In genomic region chr18:58161659-58162058, GRCh38 we compare ENCODE assay signal across 13 cellular contexts.
A peak's percentile ranks its signal among the peaks of the same experiment; 100 is the strongest.
DNase-seq lines count a peak whose midpoint lies in the region; ATAC-seq, FAIRE-seq and TF ChIP-seq lines count a peak whose summit lies in the region.
"Had no signal": no experiment of that assay in that cellular context is flagged by ENCODE, and none has a peak within 500 bp of the region (broad histone marks: within the 10 kb centered on the region; RNA-seq: fewer than 3 reads in every experiment).

No MANE protein-coding gene starts in this region.

- no peak for TF ChIP-seq RAD21 in HepG2 (CRISPR knock-in tag; IDR thresholded peaks at IDR 0.05)
- no peak for TF ChIP-seq RAD21 in SK-N-SH (IDR thresholded peaks at IDR 0.05; ENCODE audit: low read length)

- TF ChIP-seq POLR2A in HepG2 (IDR thresholded peaks at IDR 0.05; ENCODE audit: insufficient read depth in 1 of 2, low read depth in 2 of 2, low read length in 2 of 2) (no peak), right lobe of liver (IDR thresholded peaks at IDR 0.05) (no peak)

- no peak for TF ChIP-seq EP300 in HepG2 (IDR thresholded peaks at IDR 0.05; ENCODE audit: low read depth in 2 of 2, low read length in 2 of 2)
- no peak for TF ChIP-seq EP300 in HepG2 (CRISPR knock-in tag; IDR thresholded peaks at IDR 0.05; ENCODE audit: borderline replicate concordance)
- TF ChIP-seq EP300 in SK-N-SH (IDR thresholded peaks at IDR 0.05; ENCODE audit: borderline replicate concordance in 1 of 2, low read depth in 1 of 2, low read length in 1 of 2), result no peak

- ATAC-seq in HepG2, result no peak
- ATAC-seq in right lobe of liver, result no peak

- H2AFZ ChIP-seq in HepG2 (ENCODE audit: low read length), result no peak overlapping the region
- H2AFZ ChIP-seq in SK-N-SH (ENCODE audit: low read depth), result no peak overlapping the region

- H3K4me3 ChIP-seq in HepG2 (replicated peaks in 1 of 3; ENCODE audit: insufficient read depth in 1 of 3, low read depth in 2 of 3, low read length in 3 of 3) (no peak overlapping the region), right lobe of liver (no peak overlapping the region), SK-N-SH (ENCODE audit: low read depth in 2 of 2, low read length in 1 of 2) (no peak overlapping the region)
- H3K4me3 ChIP-seq: skin epidermis had no signal

- in situ Hi-C loops in HepG2 (cut with HindIII; ENCODE audit: extremely low pct_ligation_motif_present, low pct_unique_long_range_greater_than_20kb), result no loop called here

- H3K4me1 ChIP-seq in HepG2 (ENCODE audit: insufficient read depth, low read length), result no peaks in the 10 kb centered on the region
- H3K4me1 ChIP-seq in right lobe of liver, result peaks cover 0 to 6% (median 0%) of the 10 kb centered on the region in 4 donors
- H3K4me1 ChIP-seq in SK-N-SH (ENCODE audit: control insufficient read depth in 1 of 2, insufficient read depth in 2 of 2, low read depth in 1 of 2, low read length in 1 of 2), result no peaks in the 10 kb centered on the region

- H3K27ac ChIP-seq in HepG2 (ENCODE audit: extremely low read length, insufficient read depth, low read length) (no peak overlapping the region), right lobe of liver (no peak overlapping the region), SK-N-SH (ENCODE audit: low read depth in 2 of 2, low read length in 1 of 2) (no peak overlapping the region)
- H3K27ac ChIP-seq: skin epidermis had no signal

- H3K9me3 ChIP-seq in HepG2 (ENCODE audit: low read length) (no peaks in the 10 kb centered on the region), right lobe of liver (no peaks in the 10 kb centered on the region), SK-N-SH (no peaks in the 10 kb centered on the region)

- peaks cover 3% of the 10 kb centered on the region for H3K9me3 Mint-ChIP-seq in chondrocyte (ENCODE audit: low read depth)

- no TSS peak for BruUV-seq in HepG2 (replicated peaks; lab: Mats Ljungman, UMichigan)

- no peak for TF ChIP-seq CTCF in HepG2 (CRISPR knock-in tag; IDR thresholded peaks at IDR 0.05)
- no peak for TF ChIP-seq CTCF in right lobe of liver (IDR thresholded peaks at IDR 0.05)
- no peak for TF ChIP-seq CTCF in SK-N-SH (IDR thresholded peaks at IDR 0.05)
- TF ChIP-seq CTCF in chondrocyte (IDR thresholded peaks at IDR 0.05), result no peak

- 46% methylated on average over 3 of the region's 3 CpGs for WGBS in HepG2 (ENCODE audit: low lambda C conversion rate)
- 61% methylated on average over 3 of the region's 3 CpGs for WGBS in right lobe of liver (ENCODE audit: insufficient coverage, low coverage, low lambda C conversion rate, missing lambda C conversion rate)
- WGBS in SK-N-SH (ENCODE audit: low lambda C conversion rate), result 54% methylated on average over 3 of the region's 3 CpGs

- no peaks in the 10 kb centered on the region for H4K20me1 ChIP-seq in HepG2 (ENCODE audit: insufficient read depth, low read length)
- no peaks in the 10 kb centered on the region for H4K20me1 ChIP-seq in SK-N-SH (ENCODE audit: insufficient read depth)

- POLR2A ChIA-PET in HepG2 (lab: Yijun Ruan, JAX) (interaction anchor here (0.9 kb wide), 1 partner anchor 60 kb away, joined by 3 read pairs; no protein-coding TSS in a partner anchor), SK-N-SH (lab: Yijun Ruan, JAX) (no interaction called here)

- H3K27me3 Mint-ChIP-seq in chondrocyte (ENCODE audit: low read depth), result no peaks in the 10 kb centered on the region

- H3K36me3 ChIP-seq in HepG2 (replicated peaks in 1 of 2; ENCODE audit: control insufficient read depth in 1 of 2, insufficient read depth in 2 of 2, low read length in 2 of 2) (0 out of 5 replicates have a peak, but pooled peaks cover 0 to 1% of the 10 kb centered on the region in 2 experiments), right lobe of liver (no peaks in the 10 kb centered on the region), SK-N-SH (replicated peaks in 1 of 2; ENCODE audit: control insufficient read depth in 1 of 2, insufficient read depth in 2 of 2, low read length in 1 of 2) (no peaks in the 10 kb centered on the region)

- no peaks in the 10 kb centered on the region for H3K27me3 ChIP-seq in HepG2 (ENCODE audit: control insufficient read depth in 1 of 2, insufficient read depth in 2 of 2, low read length in 2 of 2)
- no peaks in the 10 kb centered on the region for H3K27me3 ChIP-seq in right lobe of liver
- H3K27me3 ChIP-seq in SK-N-SH (ENCODE audit: insufficient read depth), result no peaks in the 10 kb centered on the region

- H3K9ac ChIP-seq in HepG2 (ENCODE audit: insufficient read depth, low read depth, low read length) (no peak overlapping the region), SK-N-SH (no peak overlapping the region)

- no peaks in the 10 kb centered on the region for H3K4me1 Mint-ChIP-seq in chondrocyte (ENCODE audit: low read depth)

- H3K9me2 ChIP-seq in SK-N-SH, result no peaks in the 10 kb centered on the region

- no peak overlapping the region for H3K4me3 Mint-ChIP-seq in chondrocyte (ENCODE audit: unreplicated experiment)

- intact Hi-C loops in HepG2 (cut with micrococcal nuclease; ENCODE audit: unreplicated experiment) (no loop called here), right lobe of liver (cut with DNase I) (no loop called here)

- no peak overlapping the region for H3K4me2 ChIP-seq in HepG2 (ENCODE audit: low read depth, low read length)
- H3K4me2 ChIP-seq in SK-N-SH, result no peak overlapping the region

- no peak for FAIRE-seq in HepG2 (lab: Jason Lieb, UNC)
- FAIRE-seq: G401.6 had no signal

- H3F3A ChIP-seq in SK-N-SH (replicated peaks; ENCODE audit: insufficient read depth), result no peaks in the 10 kb centered on the region

- CTCF ChIA-PET in HepG2 (lab: Yijun Ruan, JAX; ENCODE audit: low intra/inter-chr PET ratio, low total read pairs) (no interaction called here), SK-N-SH (lab: Yijun Ruan, JAX) (interaction anchor here (0.8 to 1.5 kb wide), 6 partner anchors 14 to 118 kb away, joined by 3 read pairs; partner anchors contain the start of gene NEDD4L)

- no peak overlapping the region for H3K27ac Mint-ChIP-seq in chondrocyte (ENCODE audit: unreplicated experiment)

- no peaks in the 10 kb centered on the region for H3K36me3 Mint-ChIP-seq in chondrocyte (ENCODE audit: low read depth)

- DNase-seq in HepG2 (ENCODE audit: low spot score) (no peak), right lobe of liver (no peak), SK-N-SH (peak; percentile 37), iPS DF 19.7 (ENCODE audit: low read depth, low spot score) (peak; percentile 76), DMS153 treated with DMSO at 0.1 percent for 48 hours (lab: John Stamatoyannopoulos, UW; ENCODE audit: unreplicated experiment) (no peak), COLO668 (lab: John Stamatoyannopoulos, UW; ENCODE audit: unreplicated experiment) (no peak), chondrocyte (ENCODE audit: low spot score) (no peak), retina (no peak)
- DNase-seq: amygdala, hippocampal formation, NCI-H1930 had no signal

- H3K79me2 ChIP-seq in HepG2 (ENCODE audit: insufficient read depth, low read length) (peaks cover 5% of the 10 kb centered on the region), SK-N-SH (ENCODE audit: insufficient read depth) (no peaks in the 10 kb centered on the region)

TF ChIP-seq in HepG2, 621 proteins besides CTCF, POLR2A, EP300 and RAD21:
- no peak for TF ChIP-seq TMF1 (CRISPR knock-in tag; IDR thresholded peaks at IDR 0.05; ENCODE audit: low read depth)
- 0 out of 2 replicates have a peak, but pooled peaks have one; percentile 46 for TF ChIP-seq ZNF143 (CRISPR knock-in tag; IDR thresholded peaks at IDR 0.05)
- 0 out of 2 replicates have a peak, but pooled peaks have one; percentile 24 for TF ChIP-seq NFYC (CRISPR knock-in tag; IDR thresholded peaks at IDR 0.05)
- peak; percentile 79 for TF ChIP-seq THAP11 (CRISPR knock-in tag; IDR thresholded peaks at IDR 0.05)
- TF ChIP-seq KLF9 (CRISPR knock-in tag; IDR thresholded peaks at IDR 0.05; ENCODE audit: low read depth), result no peak

TF ChIP-seq in SK-N-SH, 30 proteins besides CTCF, POLR2A, EP300 and RAD21:
- TF ChIP-seq USF1 (IDR thresholded peaks at IDR 0.05; ENCODE audit: borderline replicate concordance, low read depth), result peak; percentile 73; the same call in 1 of the 2 replicates
- no peak for TF ChIP-seq TCF12 (IDR thresholded peaks at IDR 0.05)

Comparison
In these comparisons a context has a peak if more than half of its experiments do, and no peak if none do; other contexts are left out.
1. DNase-seq: peak in SK-N-SH (single experiment) and iPS DF 19.7 (single experiment); none in HepG2 (single experiment), right lobe of liver (0 of 3), DMS153 treated with DMSO at 0.1 percent for 48 hours (single experiment), COLO668 (single experiment), chondrocyte (single experiment) and retina (single experiment).